4 cellular contexts compared by ENCODE assay signal in genomic region chr15:90281584-90282145, GRCh38. TPM values are rescaled to one million over a fixed set of nuclear protein-coding genes. Genes with fewer than 3 reads are reported as not detected.
"Had no signal": no experiment of that assay in that cellular context is flagged by ENCODE, and none has a peak within 500 bp of the region (broad histone marks: within the 10 kb centered on the region; RNA-seq: fewer than 3 reads in every experiment).

No MANE protein-coding gene starts in this region.

RNA-seq across cellular contexts. Expression of gene TTLL13, which starts 32.3 kb away (rescaled TPM):
- total RNA-seq: M059J, PC-3, Peyer's patch, SJSA1 had no signal
